ENCODE assay signal across 1 cellular context in the genomic region with DNA sequence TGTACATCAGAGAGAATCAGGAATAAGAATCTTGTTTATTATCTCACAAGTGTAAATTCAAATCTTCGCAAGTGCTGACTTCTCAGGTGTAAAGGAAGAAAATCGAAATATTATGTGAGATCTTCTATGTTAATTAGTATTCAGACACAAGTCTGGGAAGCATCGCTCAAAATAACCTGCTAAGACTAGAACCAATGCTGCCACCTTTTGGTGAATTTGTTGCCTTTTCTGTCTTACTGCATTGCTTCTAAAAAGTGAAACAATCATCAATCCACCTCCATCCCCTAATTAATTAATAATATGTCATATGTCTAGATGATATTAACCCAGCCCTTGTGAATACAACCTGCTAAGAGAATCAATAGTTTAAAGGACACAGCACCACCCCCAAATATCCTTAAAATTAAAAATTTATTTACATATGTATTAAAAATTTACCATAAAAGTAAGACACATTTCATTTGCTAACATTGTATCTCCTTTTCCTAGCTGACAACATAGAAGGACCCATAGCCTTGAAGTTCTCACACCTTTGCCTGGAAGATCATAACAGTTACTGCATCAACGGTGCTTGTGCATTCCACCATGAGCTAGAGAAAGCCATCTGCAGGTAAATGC.
TF ChIP-seq lines count a peak whose summit lies in the region.

No MANE protein-coding gene starts in this region.

TF ChIP-seq in endothelial cell of umbilical vein, 7 proteins besides CTCF, POLR2A, EP300 and RAD21:
- TF ChIP-seq EZH2 (IDR thresholded peaks at IDR 0.05; ENCODE audit: borderline replicate concordance, low read depth, low read length, severe bottlenecking) (no peak), JUN (IDR thresholded peaks at IDR 0.05; ENCODE audit: borderline replicate concordance, insufficient read depth, insufficient read length, low read depth) (no peak), POLR2AphosphoS5 (IDR thresholded peaks at IDR 0.05; ENCODE audit: insufficient read depth, low read depth, low read length) (no peak), FOS (IDR thresholded peaks at IDR 0.05; ENCODE audit: borderline replicate concordance, insufficient read depth, low read length) (no peak), GATA2 (IDR thresholded peaks at IDR 0.05; ENCODE audit: insufficient read depth, insufficient read length, low read depth, low read length) (no peak), MYC (IDR thresholded peaks at IDR 0.05; ENCODE audit: low read depth, low read length) (no peak)
- TF ChIP-seq, protein P1, sequence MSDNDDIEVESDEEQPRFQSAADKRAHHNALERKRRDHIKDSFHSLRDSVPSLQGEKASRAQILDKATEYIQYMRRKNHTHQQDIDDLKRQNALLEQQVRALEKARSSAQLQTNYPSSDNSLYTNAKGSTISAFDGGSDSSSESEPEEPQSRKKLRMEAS (IDR thresholded peaks at IDR 0.05; ENCODE audit: insufficient read depth, insufficient read length): no peak
TF ChIP-seq in endothelial cell of umbilical vein: peak in this region for 0.
